ENCODE assay signal across 8 cellular contexts in genomic region chr16:55701442-55702319, GRCh38. TPM values are rescaled to one million over a fixed set of nuclear protein-coding genes. Genes with fewer than 3 reads are reported as not detected.
DNase-seq lines count a peak whose midpoint lies in the region; ATAC-seq and TF ChIP-seq lines count a peak whose summit lies in the region.

No MANE protein-coding gene starts in this region.

- peak overlapping the region; percentile 7 for H2BK12ac ChIP-seq in trophoblast cell (ENCODE audit: low read length)

- no peaks in the 10 kb centered on the region for H3K9me3 ChIP-seq in trophoblast cell (ENCODE audit: insufficient read depth, low read depth, low read length)

- H2BK120ac ChIP-seq in trophoblast cell (ENCODE audit: insufficient read depth, low read length, poor library complexity) = no peak overlapping the region

- H3K23ac ChIP-seq in trophoblast cell (ENCODE audit: low read length) = no peak overlapping the region

- peak overlapping the region; percentile 16 for H2BK5ac ChIP-seq in trophoblast cell (ENCODE audit: low read depth, low read length, poor library complexity)

- no peaks in the 10 kb centered on the region for H3K36me3 ChIP-seq in trophoblast cell (ENCODE audit: control insufficient read depth in 1 of 2, insufficient read depth in 2 of 2, low read length in 2 of 2)

- H3K4me1 ChIP-seq in trophoblast cell (ENCODE audit: control insufficient read depth in 1 of 2, insufficient read depth in 2 of 2, low read length in 2 of 2) = peaks cover 0 to 5% of the 10 kb centered on the region in 2 experiments

- TF ChIP-seq CTCF in fibroblast of the aortic adventitia (IDR thresholded peaks at IDR 0.05; ENCODE audit: insufficient read depth, low read length) = peak; percentile 54

- H3K4me3 ChIP-seq in fibroblast of the aortic adventitia (ENCODE audit: low read depth, low read length) (no peak overlapping the region), trophoblast cell (ENCODE audit: low read depth, low read length) (no peak overlapping the region)

- H4K8ac ChIP-seq in trophoblast cell (ENCODE audit: low read depth, low read length) = no peak overlapping the region

- H4K91ac ChIP-seq in trophoblast cell (ENCODE audit: low read depth, low read length) = no peak overlapping the region

- no peak overlapping the region for H3K18ac ChIP-seq in trophoblast cell (ENCODE audit: low read length)

- no CpG with 5 or more reads among the region's 9 CpGs for WGBS in trophoblast cell (ENCODE audit: extremely low coverage, insufficient coverage, insufficient read length)

- H3K79me2 ChIP-seq in trophoblast cell (ENCODE audit: control insufficient read depth, insufficient read depth, low read length, poor library complexity) = no peaks in the 10 kb centered on the region

- H2AFZ ChIP-seq in trophoblast cell (ENCODE audit: insufficient read depth, low read length, poor library complexity) = no peak overlapping the region

- no peak overlapping the region for H3K9ac ChIP-seq in trophoblast cell (ENCODE audit: low read length)

- H3K27ac ChIP-seq in trophoblast cell (ENCODE audit: low read depth, low read length) = no peak overlapping the region

- ATAC-seq in HG02870 (IDR thresholded peaks at IDR 0.05; ENCODE audit: unreplicated experiment) = no peak

- DNase-seq in SIG-M5 treated with dmso at 0.1 percent for 504 hours (lab: John Stamatoyannopoulos, UW; ENCODE audit: unreplicated experiment) (peak; percentile 38), SIG-M5 (lab: John Stamatoyannopoulos, UW) (no peak), HCEC 1CT (peak; percentile 37), NCI-H1105 treated with DMSO at 0.1 percent for 48 hours (lab: John Stamatoyannopoulos, UW) (peak; percentile 75), fibroblast of the aortic adventitia (ENCODE audit: low read depth) (peak; percentile 51), trophoblast cell (peak; percentile 32 to 61)
- DNase-seq in activated CD4-positive, alpha-beta T cell treated with anti-CD3 and anti-CD28 coated beads, Interleukin-2, amount 50 U/mL, for 48 hours = peak; percentile 50 to 53

- no peak overlapping the region for H3K4me2 ChIP-seq in trophoblast cell (ENCODE audit: low read length)

- no peak overlapping the region for H3K4ac ChIP-seq in trophoblast cell (ENCODE audit: low read depth, low read length)

- H3K79me1 ChIP-seq in trophoblast cell (ENCODE audit: low read length) = no peaks in the 10 kb centered on the region

- H2AK5ac ChIP-seq in trophoblast cell (ENCODE audit: low read length) = peak overlapping the region; percentile 35

- no peak overlapping the region for H4K12ac ChIP-seq in trophoblast cell (ENCODE audit: low read depth, low read length)

- H3K27me3 ChIP-seq in trophoblast cell (ENCODE audit: insufficient read depth, low read length) = no peaks in the 10 kb centered on the region

- no peak overlapping the region for H3K14ac ChIP-seq in trophoblast cell (ENCODE audit: low read length)

RNA-seq across cellular contexts. Expression of gene SLC6A2, which starts 45.9 kb away (rescaled TPM):
- total RNA-seq in fibroblast of the aortic adventitia (ENCODE audit: low replicate concordance) = not detected in 2 replicates
- polyA plus RNA-seq in trophoblast cell (2013) = 0.72 and 0.88 TPM in 2 replicates
